23 cellular contexts compared by ENCODE assay signal in genomic region chr11:19675397-19675796, GRCh38. TPM values are rescaled to one million over a fixed set of nuclear protein-coding genes. Genes with fewer than 3 reads are reported as not detected.
DNase-seq lines count a peak whose midpoint lies in the region; ATAC-seq and TF ChIP-seq lines count a peak whose summit lies in the region.
"Had no signal": no experiment of that assay in that cellular context is flagged by ENCODE, and none has a peak within 500 bp of the region (broad histone marks: within the 10 kb centered on the region; RNA-seq: fewer than 3 reads in every experiment).

No MANE protein-coding gene starts in this region.

- no peak overlapping the region for H3K4me3 ChIP-seq in heart left ventricle
- no peak overlapping the region for H3K4me3 ChIP-seq in esophagus (ENCODE audit: low read depth in 1 of 2, low read length in 2 of 2)
- H3K4me3 ChIP-seq: pancreas had no signal

- ATAC-seq in heart left ventricle = no peak
- ATAC-seq in Right ventricle myocardium inferior = no peak
- no peak for ATAC-seq in activated CD8-positive, alpha-beta T cell treated with anti-CD3 and anti-CD28 coated beads for 36 hours
- ATAC-seq: effector memory CD8-positive, alpha-beta T cell; naive thymus-derived CD8-positive, alpha-beta T cell; pancreas; WTC11 had no signal

- POLR2A ChIA-PET in activated CD8-positive, alpha-beta T cell treated with anti-CD3 and anti-CD28 coated beads for 36 hours (lab: Charles Lee) = no interaction called here

- CTCF ChIA-PET in activated CD8-positive, alpha-beta T cell treated with anti-CD3 and anti-CD28 coated beads for 36 hours (lab: Charles Lee) = no interaction called here

- H3K36me3 Mint-ChIP-seq in nephron (ENCODE audit: low read depth) (no peaks in the 10 kb centered on the region), type B pancreatic cell (no peaks in the 10 kb centered on the region)
- H3K36me3 Mint-ChIP-seq in activated CD8-positive, alpha-beta T cell treated with anti-CD3 and anti-CD28 coated beads for 36 hours (ENCODE audit: low read depth) = no peaks in the 10 kb centered on the region
- H3K36me3 Mint-ChIP-seq: activated naive CD8-positive, alpha-beta T cell treated with anti-CD3 and anti-CD28 coated beads, Interleukin-2, amount 10 ng/mL, durations not matched to agents 7 days and 5 days; naive thymus-derived CD8-positive, alpha-beta T cell; WTC11 had no signal

- H3K27me3 ChIP-seq in heart left ventricle (no peaks in the 10 kb centered on the region), esophagus (ENCODE audit: control insufficient read depth in 1 of 2, insufficient read depth in 2 of 2, low read length in 2 of 2) (no peaks in the 10 kb centered on the region)
- H3K27me3 ChIP-seq: pancreas had no signal

- intact Hi-C loops in heart left ventricle (cut with DNase I) (loop anchor here in 3 of 10 donors (2.0 to 5.0 kb wide), 3 partner anchors 37 to 103 kb away; partner anchors contain the start of gene NAV2 (in 2 of the 3)), Right ventricle myocardium inferior (cut with DNase I) (loop anchor here (2.0 kb wide), 1 partner anchor 37 kb away; the partner anchor contains the start of gene NAV2), posterior cingulate gyrus (cut with DNase I) (no loop called here)
- intact Hi-C loops in activated CD8-positive, alpha-beta T cell treated with anti-CD3 and anti-CD28 coated beads for 36 hours (cut with micrococcal nuclease) = no loop called here

- H3K9me3 ChIP-seq in heart left ventricle (no peaks in the 10 kb centered on the region), esophagus (ENCODE audit: control insufficient read depth in 2 of 2, insufficient read depth in 1 of 2, low read depth in 1 of 2, low read length in 1 of 2) (no peaks in the 10 kb centered on the region)
- H3K9me3 ChIP-seq: pancreas had no signal

- H3K4me3 Mint-ChIP-seq in nephron (no peak overlapping the region), type B pancreatic cell (no peak overlapping the region)
- no peak overlapping the region for H3K4me3 Mint-ChIP-seq in activated CD8-positive, alpha-beta T cell treated with anti-CD3 and anti-CD28 coated beads for 36 hours
- H3K4me3 Mint-ChIP-seq: effector memory CD8-positive, alpha-beta T cell; naive thymus-derived CD8-positive, alpha-beta T cell; WTC11 had no signal

- H3K9me3 Mint-ChIP-seq in nephron (no peaks in the 10 kb centered on the region), type B pancreatic cell (no peaks in the 10 kb centered on the region)
- no peaks in the 10 kb centered on the region for H3K9me3 Mint-ChIP-seq in activated CD8-positive, alpha-beta T cell treated with anti-CD3 and anti-CD28 coated beads for 36 hours
- H3K9me3 Mint-ChIP-seq: activated naive CD8-positive, alpha-beta T cell treated with anti-CD3 and anti-CD28 coated beads, Interleukin-2, amount 10 ng/mL, durations not matched to agents 7 days and 5 days; effector memory CD8-positive, alpha-beta T cell; naive thymus-derived CD8-positive, alpha-beta T cell; WTC11 had no signal

- TF ChIP-seq CTCF in heart left ventricle (IDR thresholded peaks at IDR 0.05) = no peak
- no peak for TF ChIP-seq CTCF in nephron (IDR thresholded peaks at IDR 0.05; ENCODE audit: unreplicated experiment in 3 of 3)
- TF ChIP-seq CTCF in type B pancreatic cell (conservative IDR thresholded peaks at IDR 0.05) = no peak
- no peak for TF ChIP-seq CTCF in activated CD8-positive, alpha-beta T cell treated with anti-CD3 and anti-CD28 coated beads for 36 hours (IDR thresholded peaks at IDR 0.05)

- H3K36me3 ChIP-seq in heart left ventricle = no peaks in the 10 kb centered on the region
- no peaks in the 10 kb centered on the region for H3K36me3 ChIP-seq in esophagus (ENCODE audit: control insufficient read depth in 2 of 2, insufficient read depth in 2 of 2, low read length in 1 of 2)
- H3K36me3 ChIP-seq: pancreas had no signal

- WGBS in heart left ventricle, 4 donors = 94 to 98% (median 95%) methylated on average over 5 of the region's 5 CpGs
- 74 to 81% methylated on average over 5 of the region's 5 CpGs for WGBS in esophagus, 2 donors

- H3K4me1 ChIP-seq in heart left ventricle (peaks cover 2 to 76% (median 43%) of the 10 kb centered on the region in 12 donors), esophagus (ENCODE audit: control insufficient read depth in 2 of 2, insufficient read depth in 2 of 2, low read length in 1 of 2) (peaks cover 2 to 24% of the 10 kb centered on the region in 2 donors)

- H3K27ac ChIP-seq in heart left ventricle (peak overlapping the region in 10 of 12 donors; percentile 63 to 93 (median 86)), esophagus (ENCODE audit: low read depth in 2 of 2, low read length in 1 of 2) (peak overlapping the region; percentile 69 to 88)
- H3K27ac ChIP-seq: 22Rv1, KMS-11, pancreas had no signal

- DNase-seq in heart left ventricle (no peak), Right ventricle myocardium inferior (ENCODE audit: missing footprints) (no peak), type B pancreatic cell (ENCODE audit: extremely low spot score, unreplicated experiment) (no peak), posterior cingulate gyrus (no peak), middle frontal gyrus (ENCODE audit: extremely low spot score, low spot score) (no peak)
- no peak for DNase-seq in activated CD8-positive, alpha-beta T cell treated with anti-CD3 and anti-CD28 coated beads for 36 hours
- DNase-seq: activated CD4-positive, alpha-beta T cell treated with anti-CD3 and anti-CD28 coated beads, Interleukin-2, amount 50 U/mL, for 4 hours; activated effector memory CD4-positive, alpha-beta T cell treated with Interleukin-2 at 50 U/mL for 16 hours; activated naive CD8-positive, alpha-beta T cell treated with anti-CD3 and anti-CD28 coated beads, Interleukin-2, amount 10 ng/mL, durations not matched to agents 7 days and 5 days; DMS79; effector memory CD8-positive, alpha-beta T cell; hypothalamus; naive thymus-derived CD8-positive, alpha-beta T cell; NCI-H187 treated with DMSO at 0.1 percent for 48 hours; NCI-H748 treated with DMSO at 0.1 percent for 48 hours; pancreas; substantia nigra; T1000 had no signal

- H3K27ac Mint-ChIP-seq in nephron = peak overlapping the region in 2 of 3 experiments; percentile 7 to 32
- peak overlapping the region; percentile 74 for H3K27ac Mint-ChIP-seq in type B pancreatic cell
- H3K27ac Mint-ChIP-seq in activated CD8-positive, alpha-beta T cell treated with anti-CD3 and anti-CD28 coated beads for 36 hours = no peak overlapping the region
- H3K27ac Mint-ChIP-seq: activated naive CD8-positive, alpha-beta T cell treated with anti-CD3 and anti-CD28 coated beads, Interleukin-2, amount 10 ng/mL, durations not matched to agents 7 days and 5 days; effector memory CD8-positive, alpha-beta T cell; naive thymus-derived CD8-positive, alpha-beta T cell; WTC11 had no signal

- H3K4me1 Mint-ChIP-seq in nephron = peaks cover 52% of the 10 kb centered on the region
- H3K4me1 Mint-ChIP-seq in type B pancreatic cell (ENCODE audit: unreplicated experiment) = peaks cover 52% of the 10 kb centered on the region
- no peaks in the 10 kb centered on the region for H3K4me1 Mint-ChIP-seq in activated CD8-positive, alpha-beta T cell treated with anti-CD3 and anti-CD28 coated beads for 36 hours (ENCODE audit: low read depth)

- H3K27me3 Mint-ChIP-seq in nephron (ENCODE audit: low read depth) = peaks cover 22% of the 10 kb centered on the region
- peaks cover 3% of the 10 kb centered on the region for H3K27me3 Mint-ChIP-seq in type B pancreatic cell
- H3K27me3 Mint-ChIP-seq in activated CD8-positive, alpha-beta T cell treated with anti-CD3 and anti-CD28 coated beads for 36 hours = peaks cover 9% of the 10 kb centered on the region

- no peak for TF ChIP-seq POLR2A in heart left ventricle (IDR thresholded peaks at IDR 0.05)

RNA-seq across cellular contexts. Expression of gene NAV2, which starts 37.2 kb away (rescaled TPM):
- total RNA-seq in heart left ventricle = 10 to 100 TPM; 12.3 to 46.5 (median 25.4) TPM
- polyA plus RNA-seq in heart left ventricle = 10 to 100 TPM in 1 of 2 donors, 1 to 10 TPM in 1; 7.6 to 20.2 TPM
- 14.0 TPM for total RNA-seq in Right ventricle myocardium inferior
- polyA plus RNA-seq in esophagus = 1 to 10 TPM; 4.3 to 9.7 TPM
- 34.3 and 54.2 TPM in 2 replicates for total RNA-seq in type B pancreatic cell (ENCODE audit: low replicate concordance)
- under 1 TPM; 0.23 to 0.36 TPM for total RNA-seq in activated CD8-positive, alpha-beta T cell treated with anti-CD3 and anti-CD28 coated beads for 36 hours

Comparison
In these comparisons a context has a peak if more than half of its experiments do, and no peak if none do; other contexts are left out.
1. RNA of gene NAV2, which starts 37.2 kb away (total RNA-seq): 34.3 to 54.2 TPM in type B pancreatic cell, 12.3 to 46.5 TPM in heart left ventricle and 14.0 TPM in Right ventricle myocardium inferior (single experiment); 0.23 to 0.36 TPM in activated CD8-positive, alpha-beta T cell treated with anti-CD3 and anti-CD28 coated beads for 36 hours; every median in the first group is over 4 times any median in the second.